ENCODE assay signal across 8 cellular contexts in genomic region chr14:78758333-78758732, GRCh38.
DNase-seq lines count a peak whose midpoint lies in the region; ATAC-seq and TF ChIP-seq lines count a peak whose summit lies in the region.

No MANE protein-coding gene starts in this region.

- H2AFZ ChIP-seq in osteoblast (ENCODE audit: low read length) = no peak overlapping the region

- H3K27ac ChIP-seq in osteoblast (ENCODE audit: low read depth, low read length) = no peak overlapping the region

- no peaks in the 10 kb centered on the region for H3K36me3 ChIP-seq in osteoblast (ENCODE audit: insufficient read depth, low read length)

- H3K27ac Mint-ChIP-seq in chondrocyte (ENCODE audit: unreplicated experiment) = no peak overlapping the region

- DNase-seq in DMS153 (lab: John Stamatoyannopoulos, UW) (peak; percentile 71), DMS153 treated with DMSO at 0.1 percent for 48 hours (lab: John Stamatoyannopoulos, UW; ENCODE audit: unreplicated experiment) (no peak), NCI-H345 (lab: John Stamatoyannopoulos, UW) (peak; percentile 50), chondrocyte (ENCODE audit: low spot score) (no peak), osteoblast (ENCODE audit: insufficient read length, low spot score, missing footprints) (no peak), omental fat pad (ENCODE audit: low spot score) (no peak), epidermal melanocyte (ENCODE audit: insufficient read length, low spot score) (no peak)

- no peaks in the 10 kb centered on the region for H3K27me3 ChIP-seq in osteoblast (ENCODE audit: insufficient read depth, low read length)

- no peak overlapping the region for H3K4me2 ChIP-seq in osteoblast (ENCODE audit: insufficient read depth, low read length)

- H3K4me3 Mint-ChIP-seq in chondrocyte (ENCODE audit: unreplicated experiment) = no peak overlapping the region

- no peaks in the 10 kb centered on the region for H3K36me3 Mint-ChIP-seq in chondrocyte (ENCODE audit: low read depth)

- no peaks in the 10 kb centered on the region for H3K9me3 ChIP-seq in osteoblast (ENCODE audit: low read depth, low read length)

- TF ChIP-seq CTCF in chondrocyte (IDR thresholded peaks at IDR 0.05) = peak; percentile 70
- peak; percentile 48 for TF ChIP-seq CTCF in osteoblast (IDR thresholded peaks at IDR 0.05; ENCODE audit: extremely low read depth, low read depth, low read length)
- no peak for TF ChIP-seq CTCF in omental fat pad (IDR thresholded peaks at IDR 0.05)

- no peaks in the 10 kb centered on the region for H3K4me1 Mint-ChIP-seq in chondrocyte (ENCODE audit: low read depth)

- no peaks in the 10 kb centered on the region for H3K4me1 ChIP-seq in osteoblast (ENCODE audit: insufficient read depth, low read length)

- H3K79me2 ChIP-seq in osteoblast (ENCODE audit: insufficient read depth, low read length) = no peaks in the 10 kb centered on the region

- no peaks in the 10 kb centered on the region for H4K20me1 ChIP-seq in osteoblast (ENCODE audit: insufficient read depth, low read length)

- no peaks in the 10 kb centered on the region for H3K9me3 Mint-ChIP-seq in chondrocyte (ENCODE audit: low read depth)

- H3K4me3 ChIP-seq in osteoblast (ENCODE audit: insufficient read depth, low read length) = no peak overlapping the region

- ATAC-seq in HG02943 (IDR thresholded peaks at IDR 0.05; ENCODE audit: low read depth, unreplicated experiment) (peak; percentile 61), omental fat pad (ENCODE audit: low FRiP score) (no peak)

- H3K27me3 Mint-ChIP-seq in chondrocyte (ENCODE audit: low read depth) = peaks cover 4% of the 10 kb centered on the region

Comparison
In these comparisons a context has a peak if more than half of its experiments do, and no peak if none do; other contexts are left out.
1. DNase-seq: peak in DMS153 (single experiment) and NCI-H345 (single experiment); none in DMS153 treated with DMSO at 0.1 percent for 48 hours (single experiment), chondrocyte (single experiment), osteoblast (single experiment), omental fat pad (single experiment) and epidermal melanocyte (single experiment).
2. CTCF ChIP-seq: peak in chondrocyte (single experiment) and osteoblast (single experiment); none in omental fat pad (0 of 3).